Comparison of ENCODE assay signal across 1 cellular context in the genomic region with DNA sequence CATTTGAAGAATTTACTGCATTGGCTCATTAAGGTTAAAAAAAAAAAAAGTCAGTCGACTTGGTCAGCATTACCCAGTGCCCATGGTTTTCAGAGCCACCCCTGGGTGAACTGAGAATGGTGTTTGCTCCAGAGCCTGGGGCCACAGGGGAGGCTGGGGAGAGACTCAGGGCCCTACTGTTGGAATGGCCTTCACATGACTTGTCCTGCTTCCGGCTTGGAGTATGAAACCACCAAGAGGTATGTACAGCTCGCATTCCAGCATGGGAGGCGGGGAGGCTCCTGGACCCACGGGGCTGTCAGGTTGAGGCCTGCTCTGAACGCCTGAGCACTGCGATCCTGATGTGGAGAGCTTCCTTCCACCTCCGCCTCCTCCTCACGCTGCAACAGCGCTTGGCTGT.
A peak's percentile ranks its signal among the peaks of the same experiment; 100 is the strongest.
TF ChIP-seq lines count a peak whose summit lies in the region.

No MANE protein-coding gene starts in this region.

TF ChIP-seq in HCT116, 20 proteins besides CTCF, POLR2A, EP300 and RAD21 (continued from another document):
- TF ChIP-seq, protein P1, sequence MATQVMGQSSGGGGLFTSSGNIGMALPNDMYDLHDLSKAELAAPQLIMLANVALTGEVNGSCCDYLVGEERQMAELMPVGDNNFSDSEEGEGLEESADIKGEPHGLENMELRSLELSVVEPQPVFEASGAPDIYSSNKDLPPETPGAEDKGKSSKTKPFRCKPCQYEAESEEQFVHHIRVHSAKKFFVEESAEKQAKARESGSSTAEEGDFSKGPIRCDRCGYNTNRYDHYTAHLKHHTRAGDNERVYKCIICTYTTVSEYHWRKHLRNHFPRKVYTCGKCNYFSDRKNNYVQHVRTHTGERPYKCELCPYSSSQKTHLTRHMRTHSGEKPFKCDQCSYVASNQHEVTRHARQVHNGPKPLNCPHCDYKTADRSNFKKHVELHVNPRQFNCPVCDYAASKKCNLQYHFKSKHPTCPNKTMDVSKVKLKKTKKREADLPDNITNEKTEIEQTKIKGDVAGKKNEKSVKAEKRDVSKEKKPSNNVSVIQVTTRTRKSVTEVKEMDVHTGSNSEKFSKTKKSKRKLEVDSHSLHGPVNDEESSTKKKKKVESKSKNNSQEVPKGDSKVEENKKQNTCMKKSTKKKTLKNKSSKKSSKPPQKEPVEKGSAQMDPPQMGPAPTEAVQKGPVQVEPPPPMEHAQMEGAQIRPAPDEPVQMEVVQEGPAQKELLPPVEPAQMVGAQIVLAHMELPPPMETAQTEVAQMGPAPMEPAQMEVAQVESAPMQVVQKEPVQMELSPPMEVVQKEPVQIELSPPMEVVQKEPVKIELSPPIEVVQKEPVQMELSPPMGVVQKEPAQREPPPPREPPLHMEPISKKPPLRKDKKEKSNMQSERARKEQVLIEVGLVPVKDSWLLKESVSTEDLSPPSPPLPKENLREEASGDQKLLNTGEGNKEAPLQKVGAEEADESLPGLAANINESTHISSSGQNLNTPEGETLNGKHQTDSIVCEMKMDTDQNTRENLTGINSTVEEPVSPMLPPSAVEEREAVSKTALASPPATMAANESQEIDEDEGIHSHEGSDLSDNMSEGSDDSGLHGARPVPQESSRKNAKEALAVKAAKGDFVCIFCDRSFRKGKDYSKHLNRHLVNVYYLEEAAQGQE (IDR thresholded peaks at IDR 0.05; ENCODE audit: low read depth), result no peak
- no peak for TF ChIP-seq EGR1 (IDR thresholded peaks at IDR 0.05; ENCODE audit: low read depth)
- 0 out of 2 replicates have a peak, but pooled peaks have one; percentile 14 for TF ChIP-seq ZFX (IDR thresholded peaks at IDR 0.05)
- TF ChIP-seq CBX3 (IDR thresholded peaks at IDR 0.05; ENCODE audit: low read depth), result 0 out of 2 replicates have a peak, but pooled peaks have one; percentile 43
